ENCODE assay signal across 17 cellular contexts in the genomic region with DNA sequence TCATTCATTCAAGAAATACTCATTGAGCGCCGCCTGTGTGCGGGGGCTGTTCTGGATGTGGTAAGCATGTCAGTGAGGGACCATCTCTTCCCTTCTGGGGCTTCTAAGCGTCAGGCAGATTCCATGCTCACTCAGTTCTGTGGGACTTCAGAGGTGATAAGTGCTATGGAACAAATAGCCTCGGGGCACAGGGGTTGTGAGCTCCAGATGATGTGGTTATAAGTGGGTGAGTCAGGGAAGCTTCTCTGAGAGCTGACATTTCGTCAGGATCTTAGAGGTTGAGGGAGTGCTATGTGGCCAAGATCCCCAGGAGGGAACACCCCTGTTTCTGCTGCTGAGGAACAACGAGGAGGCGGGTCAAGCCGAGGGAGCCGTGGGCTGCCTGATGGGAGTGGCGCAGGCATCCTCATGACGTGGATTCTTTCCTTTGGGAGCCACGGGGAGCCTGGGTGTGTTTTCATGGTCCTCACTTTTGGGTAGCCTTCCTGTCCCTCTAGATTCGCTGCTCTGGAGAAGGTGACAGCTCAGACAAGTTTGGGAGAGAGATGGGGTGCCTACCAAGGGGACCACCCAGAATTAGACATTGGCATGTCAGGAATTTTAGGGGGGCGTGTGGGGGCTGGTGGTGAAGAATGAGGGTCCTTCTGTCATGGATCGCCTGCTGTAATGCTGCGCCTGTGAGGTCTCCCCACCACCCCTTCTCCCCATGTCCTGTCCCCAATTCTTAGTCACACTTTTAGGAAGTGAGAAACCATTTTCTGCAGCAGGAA. TPM values are rescaled to one million over a fixed set of nuclear protein-coding genes. Genes with fewer than 3 reads are reported as not detected.
DNase-seq lines count a peak whose midpoint lies in the region; ATAC-seq and TF ChIP-seq lines count a peak whose summit lies in the region.
"Had no signal": no experiment of that assay in that cellular context is flagged by ENCODE, and none has a peak within 500 bp of the region (broad histone marks: within the 10 kb centered on the region; RNA-seq: fewer than 3 reads in every experiment).

No MANE protein-coding gene starts in this region.

- no peak overlapping the region for H2BK12ac ChIP-seq in neuronal stem cell (ENCODE audit: low read length)

- H3K14ac ChIP-seq in IMR-90 (replicated peaks; ENCODE audit: low read depth, low read length) (peak overlapping the region; percentile 34), neuronal stem cell (ENCODE audit: low read length) (no peak overlapping the region)

- H2BK120ac ChIP-seq in IMR-90 (ENCODE audit: low read depth, low read length) (peak overlapping the region; percentile 63), neuronal stem cell (ENCODE audit: low read depth, low read length) (no peak overlapping the region)

- H2BK15ac ChIP-seq in IMR-90 (ENCODE audit: low read depth, low read length) (peak overlapping the region; percentile 57; the same call in 2 of the 3 replicates), neuronal stem cell (ENCODE audit: low read length) (no peak overlapping the region)

- in situ Hi-C loops in IMR-90 (cut with MboI; ENCODE audit: low sequenced_read_pairs): no loop called here

- H3K36me3 ChIP-seq in IMR-90 (ENCODE audit: control insufficient read depth, insufficient read depth, low read length): no peaks in the 10 kb centered on the region
- peaks cover 0 to 20% of the 10 kb centered on the region in 2 donors for H3K36me3 ChIP-seq in neuronal stem cell (replicated peaks in 1 of 2; ENCODE audit: control insufficient read depth in 2 of 2, insufficient read depth in 2 of 2, low read length in 2 of 2)
- H3K36me3 ChIP-seq in prostate gland: no peaks in the 10 kb centered on the region
- H3K36me3 ChIP-seq: heart left ventricle, WERI-Rb-1 had no signal

- H3K27me3 ChIP-seq in IMR-90 (ENCODE audit: control insufficient read depth, insufficient read depth, low read length) (no peaks in the 10 kb centered on the region), neuronal stem cell (ENCODE audit: control insufficient read depth in 3 of 3, insufficient read depth in 3 of 3, low read depth in 1 of 3, low read length in 3 of 3) (no peaks in the 10 kb centered on the region), prostate gland (replicated peaks; ENCODE audit: insufficient read depth) (no peaks in the 10 kb centered on the region)

- 93% methylated on average over 2 of the region's 17 CpGs; no CpG with 5 or more reads in 1 of the 2 experiments for whole genome bisulfite sequencing in IMR-90 (ENCODE audit: extremely low coverage in 2 of 2, insufficient read length in 1 of 2), 2 experiments
- WGBS in neuronal stem cell (ENCODE audit: extremely low coverage in 2 of 2, insufficient read length in 2 of 2, insufficient replicate concordance in 1 of 2), 2 donors: no CpG with 5 or more reads among the region's 17 CpGs
- WGBS in prostate gland: 92% methylated on average over 17 of the region's 17 CpGs

- no TSS peak for BruUV-seq in IMR-90 (replicated peaks; lab: Mats Ljungman, UMichigan)

- H2AK5ac ChIP-seq in IMR-90 (ENCODE audit: low read depth, low read length) (peak overlapping the region; percentile 75), neuronal stem cell (ENCODE audit: low read depth, low read length) (peak overlapping the region; percentile 38)

- H4K8ac ChIP-seq in IMR-90 (ENCODE audit: low read depth in 2 of 2, low read length in 2 of 2): peak overlapping the region in 1 of 2 experiments; percentile 34; a peak in 1 of 4 replicates
- no peak overlapping the region for H4K8ac ChIP-seq in neuronal stem cell (ENCODE audit: low read depth, low read length)

- H4K20me1 ChIP-seq in IMR-90 (ENCODE audit: insufficient read depth, low read length): no peaks in the 10 kb centered on the region

- H3K23ac ChIP-seq in IMR-90 (ENCODE audit: low read depth, low read length) (no peak overlapping the region), neuronal stem cell (ENCODE audit: low read depth, low read length, poor library complexity) (peak overlapping the region; percentile 62)

- no peak overlapping the region for H3K56ac ChIP-seq in IMR-90 (ENCODE audit: extremely low read depth, insufficient read depth, low read length)

- POLR2A ChIA-PET in IMR-90 (lab: Charles Lee; ENCODE audit: unreplicated experiment): no interaction called here

- intact Hi-C loops in IMR-90 (cut with micrococcal nuclease): no loop called here
- intact Hi-C loops in prostate gland (cut with DNase I): no loop called here

- no peak overlapping the region for H4K5ac ChIP-seq in IMR-90 (ENCODE audit: low read depth, low read length)

- H3K9me3 ChIP-seq in IMR-90 (ENCODE audit: control insufficient read depth, insufficient read depth, low read length) (no peaks in the 10 kb centered on the region), neuronal stem cell (replicated peaks in 1 of 2; ENCODE audit: control insufficient read depth in 2 of 2, insufficient read depth in 1 of 2, low read depth in 1 of 2, low read length in 2 of 2) (peaks cover 5 to 22% of the 10 kb centered on the region in 2 donors), prostate gland (no peaks in the 10 kb centered on the region)
- H3K9me3 ChIP-seq: heart left ventricle had no signal

- H3K27ac ChIP-seq in IMR-90 (ENCODE audit: insufficient read depth, low read length) (no peak overlapping the region), neuronal stem cell (replicated peaks; ENCODE audit: low read length) (no peak overlapping the region), prostate gland (no peak overlapping the region)
- H3K27ac ChIP-seq: 22Rv1, heart left ventricle, PC-9, WERI-Rb-1 had no signal

- peaks cover 19% of the 10 kb centered on the region for H3K9me1 ChIP-seq in IMR-90 (ENCODE audit: insufficient read depth, low read length)

- CTCF ChIA-PET in IMR-90 (lab: Yijun Ruan, JAX): interaction anchor here (0.8 kb wide), 1 partner anchor 12 kb away, joined by 3 read pairs; no protein-coding TSS in a partner anchor

- H2AFZ ChIP-seq in IMR-90 (replicated peaks; ENCODE audit: low read length, poor library complexity) (no peak overlapping the region), neuronal stem cell (ENCODE audit: low read length) (no peak overlapping the region)
- H2AFZ ChIP-seq: PC-9 had no signal

- H2BK5ac ChIP-seq in IMR-90 (ENCODE audit: low read depth, low read length, poor library complexity, severe bottlenecking) (no peak overlapping the region), neuronal stem cell (ENCODE audit: low read length) (no peak overlapping the region)

- DNase-seq in DMS53 (lab: John Stamatoyannopoulos, UW) (peak; percentile 4), DMS53 treated with DMSO at 0.1 percent for 48 hours (lab: John Stamatoyannopoulos, UW; ENCODE audit: unreplicated experiment) (no peak), IMR-90 (peak; percentile 86), dedifferentiated amniotic fluid mesenchymal stem cell (ENCODE audit: extremely low spot score) (peak; percentile 81), neuronal stem cell (ENCODE audit: low spot score) (no peak), nucleus accumbens (lab: John Stamatoyannopoulos, UW) (no peak), prostate gland (ENCODE audit: low spot score) (no peak)
- DNase-seq: heart left ventricle, left cardiac atrium, NCI-H1105 treated with DMSO at 0.1 percent for 48 hours, NCI-H524 treated with DMSO at 0.1 percent for 48 hours, PC-9, WERI-Rb-1 had no signal

- H3K79me1 ChIP-seq in IMR-90 (ENCODE audit: low read depth in 1 of 2, low read length in 2 of 2) (peaks cover 6 to 42% of the 10 kb centered on the region in 2 experiments; a peak in 3 of 4 replicates), neuronal stem cell (ENCODE audit: low read depth, low read length) (peaks cover 9% of the 10 kb centered on the region)

- H3K4me2 ChIP-seq in IMR-90 (ENCODE audit: low read depth, low read length) (no peak overlapping the region), neuronal stem cell (ENCODE audit: insufficient read depth, low read length, poor library complexity, severe bottlenecking) (no peak overlapping the region)
- H3K4me2 ChIP-seq: PC-9 had no signal

- no peak for TF ChIP-seq RAD21 in IMR-90 (IDR thresholded peaks at IDR 0.05; ENCODE audit: low read length)

- H3K9ac ChIP-seq in IMR-90 (ENCODE audit: low read depth, low read length) (no peak overlapping the region), neuronal stem cell (ENCODE audit: low read depth, low read length, poor library complexity) (no peak overlapping the region)

- peak overlapping the region; percentile 4 for H2BK20ac ChIP-seq in IMR-90 (ENCODE audit: low read depth, low read length)

- H3K4me3 ChIP-seq in IMR-90 (ENCODE audit: insufficient read depth, low read depth, low read length): no peak overlapping the region
- no peak overlapping the region for H3K4me3 ChIP-seq in neuronal stem cell (ENCODE audit: low read length in 2 of 2)
- no peak overlapping the region for H3K4me3 ChIP-seq in prostate gland
- H3K4me3 ChIP-seq: heart left ventricle, PC-9 had no signal

- H3K4ac ChIP-seq in IMR-90 (ENCODE audit: low read depth, low read length) (peak overlapping the region; percentile 68), neuronal stem cell (ENCODE audit: low read length) (no peak overlapping the region)

- H3K4me1 ChIP-seq in IMR-90 (ENCODE audit: control insufficient read depth, insufficient read depth, low read length) (peaks cover 28% of the 10 kb centered on the region), neuronal stem cell (ENCODE audit: control insufficient read depth in 2 of 2, insufficient read depth in 1 of 2, low read depth in 1 of 2, low read length in 2 of 2) (peaks cover 24 to 28% of the 10 kb centered on the region in 2 donors), prostate gland (replicated peaks) (no peaks in the 10 kb centered on the region)

- peak overlapping the region; percentile 29 for H2AK9ac ChIP-seq in IMR-90 (replicated peaks; ENCODE audit: low read depth, low read length, poor library complexity)

- H3K18ac ChIP-seq in IMR-90 (ENCODE audit: low read depth, low read length) (no peak overlapping the region), neuronal stem cell (ENCODE audit: low read length) (peak overlapping the region; percentile 66)

- dilution Hi-C loops in IMR-90 (cut with HindIII; ENCODE audit: low sequenced_read_pairs, unreplicated experiment): no loop called here

- TF ChIP-seq CTCF in IMR-90 (conservative IDR thresholded peaks at IDR 0.05; ENCODE audit: low read depth, low read length) (no peak), prostate gland (IDR thresholded peaks at IDR 0.05) (no peak)

- peak overlapping the region; percentile 38 for H4K91ac ChIP-seq in IMR-90 (ENCODE audit: insufficient read depth, low read depth, low read length)
- H4K91ac ChIP-seq in neuronal stem cell (ENCODE audit: low read depth, low read length, poor library complexity): no peak overlapping the region

- ATAC-seq in IMR-90 (ENCODE audit: low read depth): peak; percentile 38
- ATAC-seq in HG03354 (IDR thresholded peaks at IDR 0.05; ENCODE audit: poor library complexity, severe bottlenecking, unreplicated experiment): no peak
- ATAC-seq: heart left ventricle, left cardiac atrium had no signal

- no peak for TF ChIP-seq POLR2A in IMR-90 (IDR thresholded peaks at IDR 0.05; ENCODE audit: low read depth, low read length)
- no peak for TF ChIP-seq POLR2A in prostate gland (IDR thresholded peaks at IDR 0.05)

RNA-seq across cellular contexts. Expression of a gene that starts 38.5 kb away (rescaled TPM):
- total RNA-seq in IMR-90 (2012; rRNA removed): 1.1 and 2.0 TPM in 2 replicates
- 1.0 and 1.3 TPM in 2 replicates for polyA plus RNA-seq in IMR-90 (2012; rRNA removed)
- polyA plus RNA-seq in IMR-90 (2012; cell fraction: cytosol; rRNA removed): 0.58 and 0.60 TPM in 2 replicates
- polyA plus RNA-seq in IMR-90 (2012; cell fraction: nucleus; rRNA removed; ENCODE audit: low replicate concordance): 0.52 and 0.96 TPM in 2 replicates
- 5.4 TPM for polyA plus RNA-seq in neuronal stem cell (2013, experiment 1 of 2)
- 5.4 TPM for polyA plus RNA-seq in neuronal stem cell (2013, experiment 2 of 2)
- total RNA-seq in prostate gland: 1 to 10 TPM; 3.7 to 5.0 TPM
- total RNA-seq: myocyte, PC-9 had no signal
- polyA plus RNA-seq: IgD-negative memory B cell had no signal

Comparison
In these comparisons a context has a peak if more than half of its experiments do, and no peak if none do; other contexts are left out.
1. DNase-seq: peak in DMS53 (single experiment), IMR-90 (single experiment) and dedifferentiated amniotic fluid mesenchymal stem cell (single experiment); none in DMS53 treated with DMSO at 0.1 percent for 48 hours (single experiment), neuronal stem cell (single experiment), nucleus accumbens (0 of 56) and prostate gland (single experiment).